In genomic region chr2:67240507-67240906, GRCh38 we compare ENCODE assay signal across 1 cellular context.
A peak's percentile ranks its signal among the peaks of the same experiment; 100 is the strongest.
TF ChIP-seq lines count a peak whose summit lies in the region.

No MANE protein-coding gene starts in this region.

TF ChIP-seq in IMR-90, 13 proteins besides CTCF, POLR2A, EP300 and RAD21 (continued from another document):
- TF ChIP-seq, protein P1, sequence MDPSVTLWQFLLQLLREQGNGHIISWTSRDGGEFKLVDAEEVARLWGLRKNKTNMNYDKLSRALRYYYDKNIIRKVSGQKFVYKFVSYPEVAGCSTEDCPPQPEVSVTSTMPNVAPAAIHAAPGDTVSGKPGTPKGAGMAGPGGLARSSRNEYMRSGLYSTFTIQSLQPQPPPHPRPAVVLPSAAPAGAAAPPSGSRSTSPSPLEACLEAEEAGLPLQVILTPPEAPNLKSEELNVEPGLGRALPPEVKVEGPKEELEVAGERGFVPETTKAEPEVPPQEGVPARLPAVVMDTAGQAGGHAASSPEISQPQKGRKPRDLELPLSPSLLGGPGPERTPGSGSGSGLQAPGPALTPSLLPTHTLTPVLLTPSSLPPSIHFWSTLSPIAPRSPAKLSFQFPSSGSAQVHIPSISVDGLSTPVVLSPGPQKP (IDR thresholded peaks at IDR 0.05; ENCODE audit: borderline replicate concordance, low read depth, low read length), result no peak
- TF ChIP-seq NFE2L2 (IDR thresholded peaks at IDR 0.05; ENCODE audit: low read depth, low read length) (peak; percentile 68; the same call in 1 of the 2 replicates), MAZ (IDR thresholded peaks at IDR 0.05; ENCODE audit: borderline replicate concordance, low read depth, low read length) (no peak), MXI1 (IDR thresholded peaks at IDR 0.05; ENCODE audit: borderline replicate concordance, low read depth, low read length) (no peak), RCOR1 (IDR thresholded peaks at IDR 0.05; ENCODE audit: insufficient replicate concordance, low read length) (no peak), RFX5 (IDR thresholded peaks at IDR 0.05; ENCODE audit: low read depth, low read length) (no peak), BHLHE40 (IDR thresholded peaks at IDR 0.05; ENCODE audit: low read depth, low read length) (no peak), MAFK (IDR thresholded peaks at IDR 0.05; ENCODE audit: low read depth, low read length) (peak; percentile 64), FOS (IDR thresholded peaks at IDR 0.05; ENCODE audit: low read depth, low read length) (peak; percentile 52; the same call in 1 of the 2 replicates)
TF ChIP-seq in IMR-90: peak in this region for 4.
